In genomic region chr14:22563987-22564386, GRCh38 we compare ENCODE assay signal across 1 cellular context.
TF ChIP-seq lines count a peak whose summit lies in the region.

No MANE protein-coding gene starts in this region.

TF ChIP-seq in SK-N-SH treated with all-trans-retinoic acid at 6 μM for 48 hours, 23 proteins besides CTCF, POLR2A, EP300 and RAD21 (continued from another document):
- TF ChIP-seq TSHZ2 (CRISPR knock-in tag; IDR thresholded peaks at IDR 0.05): no peak
- TF ChIP-seq ZC3H10 (CRISPR knock-in tag; IDR thresholded peaks at IDR 0.05): no peak
